ENCODE assay signal across 20 cellular contexts in genomic region chr20:51496964-51497363, GRCh38. TPM values are rescaled to one million over a fixed set of nuclear protein-coding genes. Genes with fewer than 3 reads are reported as not detected.
DNase-seq lines count a peak whose midpoint lies in the region; ATAC-seq, FAIRE-seq and TF ChIP-seq lines count a peak whose summit lies in the region.
"Had no signal": no experiment of that assay in that cellular context is flagged by ENCODE, and none has a peak within 500 bp of the region (broad histone marks: within the 10 kb centered on the region; RNA-seq: fewer than 3 reads in every experiment).

No MANE protein-coding gene starts in this region.

- H3K4me2 ChIP-seq in Karpas-422 (ENCODE audit: low read depth, low read length, poor library complexity, severe bottlenecking): peak overlapping the region; percentile 57
- H3K4me2 ChIP-seq in GM12878 (ENCODE audit: control insufficient read depth, insufficient read depth): peak overlapping the region; percentile 79

- peak overlapping the region; percentile 97 for H3K27ac ChIP-seq in Karpas-422 (ENCODE audit: low read length)
- H3K27ac ChIP-seq in GM12878 (ENCODE audit: control insufficient read depth, insufficient read depth): peak overlapping the region; percentile 86
- H3K27ac ChIP-seq: dorsolateral prefrontal cortex, SK-N-MC had no signal

- no TSS peak for BruUV-seq in GM12878 (replicated peaks; lab: Mats Ljungman, UMichigan)

- H3K4me1 ChIP-seq in Karpas-422 (ENCODE audit: low read length) (peaks cover 63% of the 10 kb centered on the region), GM12878 (ENCODE audit: control insufficient read depth, insufficient read depth, low read length) (peaks cover 51% of the 10 kb centered on the region)

- no peaks in the 10 kb centered on the region for H3K9me3 Mint-ChIP-seq in activated CD8-positive, alpha-beta memory T cell treated with anti-CD3 and anti-CD28 coated beads, Interleukin-2, amount 10 ng/mL, durations not matched to agents 7 days and 5 days (ENCODE audit: low read depth)
- no peaks in the 10 kb centered on the region for H3K9me3 Mint-ChIP-seq in neural crest cell
- H3K9me3 Mint-ChIP-seq: nephron had no signal

- intact Hi-C loops in GM12878 (cut with micrococcal nuclease; ENCODE audit: unreplicated experiment) (no loop called here), left cardiac atrium (cut with DNase I) (no loop called here)

- TF ChIP-seq RAD21 in GM12878 (IDR thresholded peaks at IDR 0.05; ENCODE audit: insufficient read depth, low read depth, low read length): no peak

- H3K27ac Mint-ChIP-seq in activated CD8-positive, alpha-beta memory T cell treated with anti-CD3 and anti-CD28 coated beads, Interleukin-2, amount 10 ng/mL, durations not matched to agents 7 days and 5 days: peak overlapping the region; percentile 60
- H3K27ac Mint-ChIP-seq in neural crest cell (ENCODE audit: unreplicated experiment): peak overlapping the region; percentile 35

- H2AFZ ChIP-seq in Karpas-422 (ENCODE audit: low read length): no peak overlapping the region
- no peak overlapping the region for H2AFZ ChIP-seq in GM12878 (ENCODE audit: control insufficient read depth, low read depth, low read length)

- TF ChIP-seq CTCF in GM12878 (IDR thresholded peaks at IDR 0.05 in 2 of 3, conservative IDR thresholded peaks at IDR 0.05 in 1 of 3; ENCODE audit: control insufficient read depth in 2 of 3, extremely low read depth in 1 of 3, insufficient read depth in 1 of 3, low read depth in 3 of 3, low read length in 3 of 3) (no peak), neural crest cell (conservative IDR thresholded peaks at IDR 0.05) (no peak)

- POLR2A ChIA-PET in GM12878 (lab: Charles Lee): no interaction called here

- WGBS in GM12878 (ENCODE audit: insufficient coverage, insufficient replicate concordance, low lambda C conversion rate, missing lambda C conversion rate): 88% methylated on average over 7 of the region's 7 CpGs

- no peak for DNase-seq in activated CD8-positive, alpha-beta memory T cell treated with anti-CD3 and anti-CD28 coated beads, Interleukin-2, amount 10 ng/mL, durations not matched to agents 7 days and 5 days
- no peak for DNase-seq in activated CD8-positive, alpha-beta memory T cell treated with anti-CD3 and anti-CD28 coated beads for 24 hours
- DNase-seq in Karpas-422 (no peak), GM12878 (ENCODE audit: low read depth, low spot score) (no peak), neural crest cell (ENCODE audit: low read depth, low spot score) (no peak), AG20443 (ENCODE audit: low spot score) (no peak), left cardiac atrium (no peak)
- DNase-seq: dorsolateral prefrontal cortex, hippocampal formation, MG63, NCI-H1930, NCI-H524, PC-3, right cardiac atrium, transverse colon had no signal

- peaks cover 52% of the 10 kb centered on the region for H3K36me3 Mint-ChIP-seq in activated CD8-positive, alpha-beta memory T cell treated with anti-CD3 and anti-CD28 coated beads, Interleukin-2, amount 10 ng/mL, durations not matched to agents 7 days and 5 days
- H3K36me3 Mint-ChIP-seq in neural crest cell (ENCODE audit: low read depth): no peaks in the 10 kb centered on the region

- in situ Hi-C loops in GM12878 (cut with MboI): no loop called here

- H4K20me1 ChIP-seq in Karpas-422 (ENCODE audit: insufficient read depth, low read depth, low read length): no peaks in the 10 kb centered on the region
- no peaks in the 10 kb centered on the region for H4K20me1 ChIP-seq in GM12878 (ENCODE audit: control insufficient read depth, insufficient read depth)

- FAIRE-seq in GM12878 (lab: Jason Lieb, UNC): no peak
- FAIRE-seq: D721Med had no signal

- peaks cover 92% of the 10 kb centered on the region for H3K4me1 Mint-ChIP-seq in activated CD8-positive, alpha-beta memory T cell treated with anti-CD3 and anti-CD28 coated beads, Interleukin-2, amount 10 ng/mL, durations not matched to agents 7 days and 5 days
- peaks cover 43% of the 10 kb centered on the region for H3K4me1 Mint-ChIP-seq in neural crest cell

- no peaks in the 10 kb centered on the region for H3K27me3 Mint-ChIP-seq in activated CD8-positive, alpha-beta memory T cell treated with anti-CD3 and anti-CD28 coated beads, Interleukin-2, amount 10 ng/mL, durations not matched to agents 7 days and 5 days
- H3K27me3 Mint-ChIP-seq in neural crest cell (ENCODE audit: low read depth): no peaks in the 10 kb centered on the region

- H3K4me3 ChIP-seq in Karpas-422 (ENCODE audit: low read length): peak overlapping the region; percentile 33; the same call in 1 of the 2 replicates
- H3K4me3 ChIP-seq in GM12878: peak overlapping the region; percentile 50; the same call in 1 of the 2 replicates
- H3K4me3 ChIP-seq: dorsolateral prefrontal cortex, MG63, transverse colon had no signal

- no peak overlapping the region for H3K4me3 Mint-ChIP-seq in activated CD8-positive, alpha-beta memory T cell treated with anti-CD3 and anti-CD28 coated beads, Interleukin-2, amount 10 ng/mL, durations not matched to agents 7 days and 5 days
- H3K4me3 Mint-ChIP-seq in neural crest cell: no peak overlapping the region
- H3K4me3 Mint-ChIP-seq: nephron had no signal

- H3K79me2 ChIP-seq in Karpas-422 (ENCODE audit: low read length) (peaks cover 97% of the 10 kb centered on the region), GM12878 (ENCODE audit: control insufficient read depth, insufficient read depth, low read length) (peaks cover 12% of the 10 kb centered on the region)

- peaks cover 23% of the 10 kb centered on the region; the same call in 1 of the 2 replicates for H3K36me3 ChIP-seq in Karpas-422 (ENCODE audit: insufficient read depth, low read length)
- H3K36me3 ChIP-seq in GM12878 (ENCODE audit: control insufficient read depth in 2 of 2, insufficient read depth in 2 of 2, low read length in 1 of 2): peaks cover 5 to 11% of the 10 kb centered on the region in 2 experiments; a peak in 2 of 4 replicates
- H3K36me3 ChIP-seq: MG63, transverse colon had no signal

- no peak for TF ChIP-seq EP300 in GM12878 (IDR thresholded peaks at IDR 0.05; ENCODE audit: borderline replicate concordance in 1 of 2, control insufficient read depth in 1 of 2, low read depth in 2 of 2, low read length in 2 of 2)

- H3K9me3 ChIP-seq in Karpas-422 (ENCODE audit: low read length) (no peaks in the 10 kb centered on the region), GM12878 (replicated peaks; ENCODE audit: control insufficient read depth, insufficient read depth, low read length) (no peaks in the 10 kb centered on the region)
- H3K9me3 ChIP-seq: MG63, transverse colon had no signal

- H3K27me3 ChIP-seq in Karpas-422 (ENCODE audit: low read length) (no peaks in the 10 kb centered on the region), GM12878 (replicated peaks in 1 of 2; ENCODE audit: control insufficient read depth in 2 of 2, insufficient read depth in 2 of 2, low read length in 1 of 2) (no peaks in the 10 kb centered on the region)
- H3K27me3 ChIP-seq: MG63, transverse colon had no signal

- SMC1A ChIA-PET in GM12878 (lab: Charles Lee; ENCODE audit: uncharacterized antibody, unreplicated experiment): interaction anchor here (1.1 to 1.3 kb wide), 2 partner anchors 15 to 36 kb away, joined by 3 to 5 read pairs; no protein-coding TSS in a partner anchor

- CTCF ChIA-PET in activated CD8-positive, alpha-beta memory T cell treated with anti-CD3 and anti-CD28 coated beads, Interleukin-2, amount 10 ng/mL, durations not matched to agents 7 days and 5 days (lab: Charles Lee): interaction anchor here (1.3 to 3.0 kb wide), 2 partner anchors 29 to 110 kb away, joined by 3 to 13 read pairs; no protein-coding TSS in a partner anchor
- CTCF ChIA-PET in GM12878 (lab: Yijun Ruan, JAX): no interaction called here

- RAD21 ChIA-PET in GM12878 (lab: Charles Lee; ENCODE audit: unreplicated experiment): interaction anchor here (1.1 kb wide), 1 partner anchor 112 kb away, joined by 4 read pairs; no protein-coding TSS in a partner anchor

- no peaks in the 10 kb centered on the region for H3K9me2 ChIP-seq in Karpas-422 (replicated peaks; ENCODE audit: insufficient read depth, low read length)

- no peak for TF ChIP-seq POLR2A in GM12878 (IDR thresholded peaks at IDR 0.05; ENCODE audit: low read depth, low read length)

- peak overlapping the region; percentile 73 for H3K9ac ChIP-seq in Karpas-422 (ENCODE audit: low read length)
- no peak overlapping the region for H3K9ac ChIP-seq in GM12878 (ENCODE audit: control insufficient read depth, insufficient read depth, low read length)

- no peak for ATAC-seq in activated CD8-positive, alpha-beta memory T cell treated with anti-CD3 and anti-CD28 coated beads, Interleukin-2, amount 10 ng/mL, durations not matched to agents 7 days and 5 days
- ATAC-seq in GM12878 (no peak), HG03432 (IDR thresholded peaks at IDR 0.05; ENCODE audit: unreplicated experiment) (no peak), left cardiac atrium (no peak)
- ATAC-seq: HCT116, PC-3 had no signal

TF ChIP-seq in GM12878, 131 proteins besides CTCF, POLR2A, EP300 and RAD21 (continues in another document):
- TF ChIP-seq ATF3 (IDR thresholded peaks at IDR 0.05; ENCODE audit: borderline replicate concordance, extremely low read depth, low read depth, low read length): no peak

RNA-seq across cellular contexts. Expression of gene NFATC2, which starts 45.6 kb away (rescaled TPM):
- 10 to 100 TPM; 39.9 to 59.0 TPM for total RNA-seq in activated CD8-positive, alpha-beta memory T cell treated with anti-CD3 and anti-CD28 coated beads, Interleukin-2, amount 10 ng/mL, durations not matched to agents 7 days and 5 days
- total RNA-seq in Karpas-422 (2014; rRNA removed; shearing (Covaris generic); ENCODE audit: low replicate concordance): 22.5 and 32.3 TPM in 2 replicates
- 24.0 and 24.8 TPM in 2 replicates for total RNA-seq in GM12878 (2013; cell fraction: nucleolus; rRNA removed)
- total RNA-seq in GM12878 (2014; rRNA removed) (5.1 TPM in 2 replicates), GM12878 (2014; rRNA removed; fragmentation: Illumina TruSeq; extraction: Trizol) (3.7 and 4.3 TPM in 2 replicates), GM12878 (2021) (17.5 and 20.0 TPM in 2 replicates), neural crest cell (1.9 and 2.0 TPM in 2 replicates), left cardiac atrium (1 to 10 TPM; 5.7 to 7.0 TPM)
- polyA plus RNA-seq in GM12878 (2011; ENCODE audit: low read depth): 4.4 TPM
- polyA plus RNA-seq in GM12878 (2011; rRNA removed) (7.6 and 7.9 TPM in 2 replicates), GM12878 (2014; fragmentation: Illumina TruSeq; extraction: Trizol) (12.3 and 12.7 TPM in 2 replicates), GM12878 (2014; fragmentation: Nextera tagmentation; extraction: Ambion mirVana) (1 to 10 TPM; 3.3 to 7.3 TPM), GM12878 (2014; rRNA removed) (5.6 and 6.8 TPM in 2 replicates), GM12878 (2016; fragmentation: Nextera tagmentation; extraction: Ambion mirVana) (1 to 10 TPM; 7.3 to 7.7 TPM)
- 5.2 and 9.2 TPM in 2 replicates for polyA plus RNA-seq in GM12878 (2011; cell fraction: cytosol; rRNA removed)
- 15.6 and 22.7 TPM in 2 replicates for polyA plus RNA-seq in GM12878 (2011; cell fraction: nucleus; rRNA removed)
- 5.3 and 9.1 TPM in 2 replicates for polyA plus RNA-seq in GM12878 (2012)
- 12.2 and 12.7 TPM in 2 replicates for polyA minus RNA-seq in GM12878 (2011; rRNA and poly(A)+ RNA removed)
- polyA minus RNA-seq in GM12878 (2011; cell fraction: cytosol; rRNA and poly(A)+ RNA removed): 11.8 and 12.8 TPM in 2 replicates
- 10.2 and 22.1 TPM in 2 replicates for polyA minus RNA-seq in GM12878 (2011; cell fraction: nucleus; rRNA and poly(A)+ RNA removed)
